ENCODE assay signal across 15 cellular contexts in the genomic region with DNA sequence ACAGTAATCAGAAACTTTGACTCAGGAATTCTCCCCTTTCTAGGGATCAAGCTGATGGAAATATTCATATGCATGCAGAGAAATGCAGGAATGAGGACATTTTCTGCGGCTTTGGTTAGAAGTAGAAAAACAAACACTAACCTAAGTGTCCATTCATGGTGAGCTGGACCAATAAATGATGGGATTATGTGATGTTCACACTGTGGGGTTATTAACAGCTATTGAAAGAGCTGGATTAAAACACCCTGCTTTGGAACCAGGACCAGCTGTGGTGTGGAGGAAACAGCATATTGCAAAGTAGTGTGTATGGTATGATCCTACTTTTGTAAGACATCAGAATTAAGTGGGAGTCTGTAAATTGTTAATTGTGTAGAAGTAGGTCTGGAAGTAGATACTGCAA.
DNase-seq lines count a peak whose midpoint lies in the region; ATAC-seq and TF ChIP-seq lines count a peak whose summit lies in the region.
"Had no signal": no experiment of that assay in that cellular context is flagged by ENCODE, and none has a peak within 500 bp of the region (broad histone marks: within the 10 kb centered on the region; RNA-seq: fewer than 3 reads in every experiment).

No MANE protein-coding gene starts in this region.

- H3K4me1 ChIP-seq in mammary epithelial cell (ENCODE audit: insufficient read depth, low read length) (no peaks in the 10 kb centered on the region), breast epithelium (no peaks in the 10 kb centered on the region), PC-3 (ENCODE audit: insufficient read depth, low read length) (peaks cover 13% of the 10 kb centered on the region; the same call in 1 of the 2 replicates), esophagus muscularis mucosa (no peaks in the 10 kb centered on the region)
- H3K4me1 ChIP-seq: BLaER1, HAP-1 had no signal

- BruUV-seq in mammary epithelial cell (replicated peaks; lab: Mats Ljungman, UMichigan) (no TSS peak), PC-3 (replicated peaks; lab: Mats Ljungman, UMichigan) (no TSS peak)

- H2AFZ ChIP-seq in mammary epithelial cell (ENCODE audit: low read depth, low read length) (no peak overlapping the region), PC-3 (ENCODE audit: low read length) (no peak overlapping the region)

- H4K20me1 ChIP-seq in mammary epithelial cell (ENCODE audit: insufficient read depth, low read length), result no peaks in the 10 kb centered on the region
- no peaks in the 10 kb centered on the region for H4K20me1 ChIP-seq in PC-3 (ENCODE audit: low read length)

- no peaks in the 10 kb centered on the region for H3K9me2 ChIP-seq in PC-3 (replicated peaks; ENCODE audit: low read length)

- H3K9me3 ChIP-seq in mammary epithelial cell (replicated peaks; ENCODE audit: insufficient read depth, low read length), result no peaks in the 10 kb centered on the region
- H3K9me3 ChIP-seq in breast epithelium, result peaks cover 4 to 8% of the 10 kb centered on the region in 2 donors
- peaks cover 5% of the 10 kb centered on the region; the same call in 1 of the 2 replicates for H3K9me3 ChIP-seq in PC-3 (ENCODE audit: low read length)
- peaks cover 0 to 18% (median 7%) of the 10 kb centered on the region in 4 donors for H3K9me3 ChIP-seq in esophagus muscularis mucosa
- H3K9me3 ChIP-seq: HAP-1 had no signal

- H3F3A ChIP-seq in PC-3 (ENCODE audit: low read length, unreplicated experiment), result no peaks in the 10 kb centered on the region

- ATAC-seq in PC-3, result peak; percentile 62
- ATAC-seq in HG03442 (IDR thresholded peaks at IDR 0.05; ENCODE audit: unreplicated experiment), result no peak
- ATAC-seq in HG03039 (IDR thresholded peaks at IDR 0.05; ENCODE audit: unreplicated experiment), result no peak
- ATAC-seq: GM12878 had no signal

- dilution Hi-C loops in mammary epithelial cell (cut with HindIII; ENCODE audit: low sequenced_read_pairs), result no loop called here

- intact Hi-C loops in mammary epithelial cell (cut with micrococcal nuclease), result no loop called here
- intact Hi-C loops in breast epithelium (cut with DNase I; ENCODE audit: low total_unique reads), result no loop called here
- intact Hi-C loops in PC-3 (cut with micrococcal nuclease), result no loop called here
- intact Hi-C loops in esophagus muscularis mucosa (cut with DNase I), result no loop called here

- in situ Hi-C loops in mammary epithelial cell (cut with MboI; ENCODE audit: low sequenced_read_pairs in 2 of 2), result no loop called here

- TF ChIP-seq CTCF in mammary epithelial cell (conservative IDR thresholded peaks at IDR 0.05 in 1 of 2, IDR thresholded peaks at IDR 0.05 in 1 of 2; ENCODE audit: extremely low read depth in 1 of 2, insufficient read depth in 1 of 2, low read depth in 1 of 2, low read length in 2 of 2), result no peak
- TF ChIP-seq CTCF in breast epithelium (IDR thresholded peaks at IDR 0.05), result no peak
- no peak for TF ChIP-seq CTCF in PC-3 (conservative IDR thresholded peaks at IDR 0.05; ENCODE audit: low read depth, low read length)
- no peak for TF ChIP-seq CTCF in esophagus muscularis mucosa (IDR thresholded peaks at IDR 0.05)

- H3K27ac ChIP-seq in mammary epithelial cell (ENCODE audit: insufficient read depth, low read depth, low read length) (no peak overlapping the region), breast epithelium (no peak overlapping the region), PC-3 (ENCODE audit: low read length) (no peak overlapping the region), esophagus muscularis mucosa (replicated peaks in 1 of 4) (no peak overlapping the region)
- H3K27ac ChIP-seq: BLaER1, HL-60 had no signal

- no peak for TF ChIP-seq EP300 in esophagus muscularis mucosa (IDR thresholded peaks at IDR 0.05)

- TF ChIP-seq POLR2A in breast epithelium (IDR thresholded peaks at IDR 0.05) (no peak), esophagus muscularis mucosa (IDR thresholded peaks at IDR 0.05; ENCODE audit: low read depth) (no peak)

- H3K27me3 ChIP-seq in mammary epithelial cell (ENCODE audit: insufficient read depth, low read length) (peaks cover 2% of the 10 kb centered on the region), breast epithelium (peaks cover 0 to 12% of the 10 kb centered on the region in 2 donors), PC-3 (ENCODE audit: low read length) (no peaks in the 10 kb centered on the region), esophagus muscularis mucosa (peaks cover 0 to 34% (median 0%) of the 10 kb centered on the region in 4 donors)
- H3K27me3 ChIP-seq: BLaER1 had no signal

- DNase-seq in mammary epithelial cell, result peak; percentile 10
- DNase-seq in breast epithelium (ENCODE audit: low spot score in 2 of 2), result no peak
- peak; percentile 65 for DNase-seq in PC-3
- peak; percentile 64 for DNase-seq in esophagus muscularis mucosa (ENCODE audit: extremely low spot score)
- DNase-seq in stromal cell of bone marrow (ENCODE audit: low read depth), result peak; percentile 3
- no peak for DNase-seq in hippocampal formation (lab: John Stamatoyannopoulos, UW)
- DNase-seq: 8988T; CD4-positive, alpha-beta memory T cell; DMS79 treated with DMSO at 0.1 percent for 48 hours had no signal

- 100% methylated on average over 1 of the region's 1 CpG for WGBS in mammary epithelial cell (ENCODE audit: low coverage, missing lambda C conversion rate)
- WGBS in esophagus muscularis mucosa, result 68% methylated on average over 1 of the region's 1 CpG

- H3K9ac ChIP-seq in mammary epithelial cell (ENCODE audit: insufficient read depth, low read length), result no peak overlapping the region
- H3K9ac ChIP-seq in PC-3 (ENCODE audit: low read length), result no peak overlapping the region
- H3K9ac ChIP-seq: BLaER1 had no signal

- POLR2A ChIA-PET in PC-3 (lab: Charles Lee; ENCODE audit: unreplicated experiment), result interaction anchor here (0.5 to 0.7 kb wide), 2 partner anchors 58 to 157 kb away, joined by 3 to 5 read pairs; no protein-coding TSS in a partner anchor

- CTCF ChIA-PET in mammary epithelial cell (lab: Charles Lee; ENCODE audit: low non-redundant PET) (no interaction called here), PC-3 (lab: Charles Lee) (interaction anchor here (1.2 kb wide), 1 partner anchor 60 kb away, joined by 6 read pairs; no protein-coding TSS in a partner anchor)

- H3K4me3 ChIP-seq in mammary epithelial cell (replicated peaks in 1 of 3; ENCODE audit: insufficient read depth in 1 of 3, low read depth in 2 of 3, low read length in 3 of 3), result no peak overlapping the region
- H3K4me3 ChIP-seq in breast epithelium, result no peak overlapping the region
- no peak overlapping the region for H3K4me3 ChIP-seq in PC-3 (ENCODE audit: low read length)
- no peak overlapping the region for H3K4me3 ChIP-seq in esophagus muscularis mucosa
- H3K4me3 ChIP-seq: BLaER1, GM12878, HAP-1 had no signal

- no peak overlapping the region for H3K4me2 ChIP-seq in mammary epithelial cell (ENCODE audit: insufficient read depth, low read depth, low read length)
- no peak overlapping the region for H3K4me2 ChIP-seq in PC-3 (ENCODE audit: low read length)
- H3K4me2 ChIP-seq: BLaER1 had no signal

- H3K36me3 ChIP-seq in mammary epithelial cell (ENCODE audit: insufficient read depth, low read length), result no peaks in the 10 kb centered on the region
- H3K36me3 ChIP-seq in breast epithelium, result no peaks in the 10 kb centered on the region
- peaks cover 4% of the 10 kb centered on the region; the same call in 1 of the 2 replicates for H3K36me3 ChIP-seq in PC-3 (ENCODE audit: low read depth, low read length)
- no peaks in the 10 kb centered on the region for H3K36me3 ChIP-seq in esophagus muscularis mucosa
- H3K36me3 ChIP-seq: HAP-1 had no signal

- H3K79me2 ChIP-seq in mammary epithelial cell (ENCODE audit: insufficient read depth, low read length) (no peaks in the 10 kb centered on the region), PC-3 (ENCODE audit: low read length) (no peaks in the 10 kb centered on the region)

Comparison
In these comparisons a context has a peak if more than half of its experiments do, and no peak if none do; other contexts are left out.
1. DNase-seq: peak in mammary epithelial cell (single experiment), PC-3 (single experiment), esophagus muscularis mucosa (single experiment) and stromal cell of bone marrow (single experiment); none in breast epithelium (0 of 2) and hippocampal formation (0 of 2).